ENCODE assay signal across 11 cellular contexts in the genomic region with DNA sequence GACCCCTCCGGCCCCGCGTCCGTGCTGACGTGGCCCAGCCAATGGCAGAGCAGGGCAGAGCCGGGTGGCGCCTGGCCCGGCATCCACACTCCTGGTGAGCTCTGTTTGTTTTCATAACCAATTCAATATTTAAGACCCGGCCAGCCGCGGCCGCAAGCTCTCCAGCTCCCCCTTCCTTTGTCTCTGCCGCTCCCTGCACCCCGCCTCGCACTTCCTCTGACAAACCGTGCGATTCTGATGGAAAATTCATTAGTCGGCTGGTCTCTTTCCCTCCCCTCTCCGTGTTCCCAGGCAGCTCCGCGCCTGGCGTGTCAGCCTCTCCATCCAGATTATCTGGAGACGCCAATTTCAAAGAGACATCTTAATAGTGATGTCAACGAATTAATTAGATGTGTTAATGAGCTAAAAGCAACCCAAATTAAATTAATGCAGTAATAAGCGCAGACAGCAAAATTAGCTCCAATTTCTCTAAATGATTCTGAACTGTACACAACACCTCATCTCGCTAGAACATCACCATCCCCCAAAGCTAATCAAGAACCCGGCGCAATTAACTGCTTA. TPM values are rescaled to one million over a fixed set of nuclear protein-coding genes. Genes with fewer than 3 reads are reported as not detected.
A peak's percentile ranks its signal among the peaks of the same experiment; 100 is the strongest.
DNase-seq lines count a peak whose midpoint lies in the region; ATAC-seq and TF ChIP-seq lines count a peak whose summit lies in the region.
"Had no signal": no experiment of that assay in that cellular context is flagged by ENCODE, and none has a peak within 500 bp of the region (broad histone marks: within the 10 kb centered on the region; RNA-seq: fewer than 3 reads in every experiment).

No MANE protein-coding gene starts in this region.

- no peak for ATAC-seq in T-helper 17 cell
- ATAC-seq in gastrocnemius medialis: no peak
- no peak for ATAC-seq in mucosa of descending colon
- no peak for ATAC-seq in body of pancreas
- no peak for ATAC-seq in HG03432 (IDR thresholded peaks at IDR 0.05; ENCODE audit: unreplicated experiment)

- H3K27me3 ChIP-seq in HUES48 (ENCODE audit: control insufficient read depth, insufficient read depth, low read length) (peaks cover 38% of the 10 kb centered on the region), iPS-18a (ENCODE audit: control insufficient read depth, insufficient read depth, low read length) (peaks cover 57% of the 10 kb centered on the region), gastrocnemius medialis (peaks cover 58 to 85% (median 59%) of the 10 kb centered on the region in 3 donors), body of pancreas (peaks cover 0 to 29% of the 10 kb centered on the region in 2 donors)

- 4 to 5% methylated on average over 25 to 28 of the region's 28 CpGs for WGBS in body of pancreas, 2 donors

- peak overlapping the region; percentile 49 for H3K4me3 Mint-ChIP-seq in T-helper 17 cell
- H3K4me3 Mint-ChIP-seq: dendritic cell treated with granulocyte-macrophage colony-stimulating factor and Interleukin-4, amounts not matched to agents 40 ng/mL and 50 ng/mL, for 4 days had no signal

- H3K27ac ChIP-seq in HUES48 (ENCODE audit: low read depth, low read length): no peak overlapping the region
- no peak overlapping the region for H3K27ac ChIP-seq in iPS-18a (ENCODE audit: low read length)
- H3K27ac ChIP-seq in gastrocnemius medialis: no peak overlapping the region
- no peak overlapping the region for H3K27ac ChIP-seq in body of pancreas
- H3K27ac ChIP-seq: pancreas, thoracic aorta had no signal

- peaks cover 6% of the 10 kb centered on the region for H3K4me1 Mint-ChIP-seq in T-helper 17 cell

- TF ChIP-seq POLR2A in gastrocnemius medialis (IDR thresholded peaks at IDR 0.05) (no peak), body of pancreas (IDR thresholded peaks at IDR 0.05) (no peak)

- DNase-seq in AG10803 (ENCODE audit: low read depth) (peak; percentile 19), T-helper 17 cell (no peak), gastrocnemius medialis (no peak), mucosa of descending colon (no peak), body of pancreas (no peak)
- DNase-seq: pancreas had no signal

- intact Hi-C loops in gastrocnemius medialis (cut with DNase I; ENCODE audit: low total_unique reads): no loop called here
- intact Hi-C loops in mucosa of descending colon (cut with DNase I, micrococcal nuclease): loop anchor here in 1 of 2 donors (10.0 kb wide), 1 partner anchor 169 kb away; a partner anchor contains a TSS
- intact Hi-C loops in body of pancreas (cut with DNase I): no loop called here

- H3K27me3 Mint-ChIP-seq in T-helper 17 cell: peaks cover 61% of the 10 kb centered on the region

- TF ChIP-seq CTCF in AG10803 (conservative IDR thresholded peaks at IDR 0.05; ENCODE audit: low read length) (no peak; the same call in 1 of the 2 replicates), gastrocnemius medialis (IDR thresholded peaks at IDR 0.05 in 4 of 5, conservative IDR thresholded peaks at IDR 0.05 in 1 of 5) (no peak), mucosa of descending colon (IDR thresholded peaks at IDR 0.05) (no peak), body of pancreas (IDR thresholded peaks at IDR 0.05) (no peak)

- H3K4me1 ChIP-seq in HUES48 (ENCODE audit: control insufficient read depth, insufficient read depth, low read length) (no peaks in the 10 kb centered on the region), iPS-18a (ENCODE audit: control insufficient read depth, low read depth, low read length) (peaks cover 4% of the 10 kb centered on the region), gastrocnemius medialis (no peaks in the 10 kb centered on the region), mucosa of descending colon (ENCODE audit: low read depth) (no peaks in the 10 kb centered on the region), body of pancreas (no peaks in the 10 kb centered on the region)
- H3K4me1 ChIP-seq: pancreas had no signal

- H3K4me3 ChIP-seq in AG10803 (ENCODE audit: low read length) (no peak overlapping the region), HUES48 (ENCODE audit: low read depth, low read length) (peak overlapping the region; percentile 45), iPS-18a (ENCODE audit: low read length) (peak overlapping the region; percentile 55), gastrocnemius medialis (no peak overlapping the region), mucosa of descending colon (no peak overlapping the region), body of pancreas (no peak overlapping the region)
- H3K4me3 ChIP-seq: pancreas, thoracic aorta had no signal

- H3K36me3 ChIP-seq in HUES48 (ENCODE audit: control insufficient read depth, insufficient read depth, low read length) (no peaks in the 10 kb centered on the region), iPS-18a (ENCODE audit: control insufficient read depth, low read depth, low read length) (no peaks in the 10 kb centered on the region), gastrocnemius medialis (no peaks in the 10 kb centered on the region), mucosa of descending colon (ENCODE audit: low read depth) (no peaks in the 10 kb centered on the region), body of pancreas (replicated peaks in 1 of 2; ENCODE audit: insufficient read depth in 1 of 2, low read depth in 2 of 2) (no peaks in the 10 kb centered on the region)
- H3K36me3 ChIP-seq: pancreas, thoracic aorta had no signal

- no peak overlapping the region for H3K27ac Mint-ChIP-seq in T-helper 17 cell
- H3K27ac Mint-ChIP-seq: dendritic cell treated with granulocyte-macrophage colony-stimulating factor and Interleukin-4, amounts not matched to agents 40 ng/mL and 50 ng/mL, for 4 days had no signal

- in situ Hi-C loops in gastrocnemius medialis (cut with MboI; ENCODE audit: low sequenced_read_pairs in 4 of 4): no loop called here

- H3K9ac ChIP-seq in HUES48 (ENCODE audit: low read depth, low read length): no peak overlapping the region
- H3K9ac ChIP-seq in iPS-18a (ENCODE audit: low read length): peak overlapping the region; percentile 25

- H3K9me3 ChIP-seq in HUES48 (ENCODE audit: control insufficient read depth, insufficient read depth, low read length) (no peaks in the 10 kb centered on the region), T-helper 17 cell (ENCODE audit: control insufficient read depth, low read length, poor library complexity, severe bottlenecking) (no peaks in the 10 kb centered on the region), iPS-18a (ENCODE audit: control insufficient read depth, low read depth, low read length) (no peaks in the 10 kb centered on the region), gastrocnemius medialis (no peaks in the 10 kb centered on the region), mucosa of descending colon (no peaks in the 10 kb centered on the region), body of pancreas (peaks cover 0 to 11% (median 0%) of the 10 kb centered on the region in 3 donors)
- H3K9me3 ChIP-seq: pancreas had no signal

- H3K36me3 Mint-ChIP-seq in T-helper 17 cell (ENCODE audit: low read depth): peaks cover 6% of the 10 kb centered on the region

RNA-seq across cellular contexts. Expression of a gene that starts 55.3 kb away (rescaled TPM):
- total RNA-seq in T-helper 17 cell (1 to 10 TPM; 3.2 to 3.4 TPM), gastrocnemius medialis (1 to 10 TPM; 1.6 to 4.8 (median 2.4) TPM), mucosa of descending colon (10 to 100 TPM; 59.9 to 96.2 (median 94.5) TPM), body of pancreas (10 to 100 TPM; 23.3 to 26.7 TPM)

Comparison
In these comparisons a context has a peak if more than half of its experiments do, and no peak if none do; other contexts are left out.
1. H3K4me3 ChIP-seq: peak in HUES48 (single experiment) and iPS-18a (single experiment); none in AG10803 (single experiment), gastrocnemius medialis (0 of 4), mucosa of descending colon (single experiment) and body of pancreas (0 of 2).
2. RNA of a gene that starts 55.3 kb away (total RNA-seq): 59.9 to 96.2 TPM in mucosa of descending colon and 23.3 to 26.7 TPM in body of pancreas; 3.2 to 3.4 TPM in T-helper 17 cell and 1.6 to 4.8 TPM in gastrocnemius medialis; every median in the first group is over 4 times any median in the second.